ENCODE assay signal across 8 cellular contexts in the genomic region with DNA sequence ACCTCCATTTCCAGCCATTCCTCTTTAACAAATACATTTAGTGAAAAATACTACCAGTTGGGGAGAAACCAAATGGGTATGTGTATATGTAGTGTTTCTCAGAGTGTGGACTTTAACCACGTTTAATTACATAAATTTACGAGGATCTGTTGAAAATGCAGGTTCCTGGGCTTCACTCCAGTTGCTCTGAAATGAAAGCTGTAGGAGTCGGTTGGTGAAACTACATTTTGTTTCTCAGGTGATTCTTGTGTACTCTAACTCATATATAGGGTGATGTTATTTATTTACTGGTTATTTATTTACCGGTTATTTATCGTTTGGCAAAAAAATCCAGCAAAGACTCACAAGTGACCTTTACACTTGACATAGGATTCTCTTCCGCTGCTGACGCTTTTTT. TPM values are rescaled to one million over a fixed set of nuclear protein-coding genes. Genes with fewer than 3 reads are reported as not detected.
DNase-seq lines count a peak whose midpoint lies in the region; ATAC-seq and TF ChIP-seq lines count a peak whose summit lies in the region.

No MANE protein-coding gene starts in this region.

- H3K27ac ChIP-seq in BLaER1 treated with 17β-estradiol and CSF1 and Interleukin-3, amounts not matched to agents 10 nM and 100 nM: peak overlapping the region; percentile 23 to 99 (median 73); a peak in 20 of 22 replicates
- no peak overlapping the region for H3K27ac ChIP-seq in H9 (ENCODE audit: insufficient read length, low read depth, low read length)
- H3K27ac ChIP-seq in upper lobe of left lung: peak overlapping the region; percentile 98 to 100 (median 99)

- POLR2A ChIA-PET in WTC11 (lab: Charles Lee): no interaction called here

- no peaks in the 10 kb centered on the region; the same call in 1 of the 2 replicates for H3K79me2 ChIP-seq in H9 (ENCODE audit: insufficient read depth, low read length)

- H3K9ac ChIP-seq in BLaER1 treated with 17β-estradiol and CSF1 and Interleukin-3, amounts not matched to agents 10 nM and 100 nM: peak overlapping the region in 10 of 11 experiments; percentile 26 to 96 (median 52); a peak in 13 of 22 replicates
- H3K9ac ChIP-seq in H9 (ENCODE audit: extremely low read depth, insufficient read length, low read length): no peak overlapping the region

- H3K56ac ChIP-seq in H9 (ENCODE audit: insufficient read length, low read depth, low read length): no peak overlapping the region

- H2BK12ac ChIP-seq in H9 (ENCODE audit: insufficient read length, low read depth, low read length): no peak overlapping the region

- H3K9me3 Mint-ChIP-seq in H9: no peaks in the 10 kb centered on the region
- H3K9me3 Mint-ChIP-seq in WTC11: peaks cover 7% of the 10 kb centered on the region

- ATAC-seq in WTC11 (no peak), upper lobe of left lung (ENCODE audit: low FRiP score in 2 of 2) (no peak), GM18861 (IDR thresholded peaks at IDR 0.05; ENCODE audit: unreplicated experiment) (no peak)

- H3K4ac ChIP-seq in H9 (ENCODE audit: low read depth, low read length): no peak overlapping the region

- H3K36me3 Mint-ChIP-seq in H9 (ENCODE audit: insufficient read depth in 1 of 3, low read depth in 3 of 3) (peaks cover 2 to 6% (median 5%) of the 10 kb centered on the region in 3 experiments; a peak in 6 of 7 replicates), WTC11 (peaks cover 6% of the 10 kb centered on the region)

- H3K18ac ChIP-seq in H9 (ENCODE audit: insufficient read length, low read depth, low read length): no peak overlapping the region

- H3K4me1 Mint-ChIP-seq in H9 (peaks cover 9 to 17% of the 10 kb centered on the region in 2 experiments), WTC11 (peaks cover 18% of the 10 kb centered on the region)

- H3K36me3 ChIP-seq in BLaER1 treated with 17β-estradiol and CSF1 and Interleukin-3, amounts not matched to agents 10 nM and 100 nM: peaks cover 16 to 31% (median 23%) of the 10 kb centered on the region in 11 experiments; a peak in 20 of 22 replicates
- H3K36me3 ChIP-seq in kidney epithelial cell (ENCODE audit: control insufficient read depth, insufficient read depth, low read length) (no peaks in the 10 kb centered on the region), upper lobe of left lung (peaks cover 0 to 18% (median 8%) of the 10 kb centered on the region in 4 donors)

- H3K9me3 ChIP-seq in BLaER1 treated with 17β-estradiol and CSF1 and Interleukin-3, amounts not matched to agents 10 nM and 100 nM (replicated peaks in 1 of 11): peaks cover 0 to 9% (median 0%) of the 10 kb centered on the region in 11 experiments; a peak in 2 of 22 replicates
- H3K9me3 ChIP-seq in H9 (ENCODE audit: control insufficient read depth, low read depth, low read length) (no peaks in the 10 kb centered on the region), upper lobe of left lung (no peaks in the 10 kb centered on the region)

- peak overlapping the region; percentile 37 to 91 (median 52); a peak in 19 of 20 replicates for H3K4me3 ChIP-seq in BLaER1 treated with 17β-estradiol and CSF1 and Interleukin-3, amounts not matched to agents 10 nM and 100 nM
- H3K4me3 ChIP-seq in kidney epithelial cell (ENCODE audit: low read depth, low read length) (peak overlapping the region; percentile 66), upper lobe of left lung (peak overlapping the region in 3 of 4 donors; percentile 69 to 93 (median 83))

- TF ChIP-seq CTCF in H9 (conservative IDR thresholded peaks at IDR 0.05): no peak
- TF ChIP-seq CTCF in WTC11 (IDR thresholded peaks at IDR 0.05): no peak
- TF ChIP-seq CTCF in kidney epithelial cell (IDR thresholded peaks at IDR 0.05; ENCODE audit: insufficient read depth, low read length, poor library complexity, severe bottlenecking): no peak
- no peak for TF ChIP-seq CTCF in upper lobe of left lung (IDR thresholded peaks at IDR 0.05)

- no peak overlapping the region for H2BK20ac ChIP-seq in H9 (ENCODE audit: low read depth, low read length, poor library complexity, severe bottlenecking)

- no peak for TF ChIP-seq EP300 in upper lobe of left lung (IDR thresholded peaks at IDR 0.05)

- H3K4me3 Mint-ChIP-seq in H9: peak overlapping the region; percentile 92 to 100
- peak overlapping the region; percentile 97 for H3K4me3 Mint-ChIP-seq in WTC11

- no peak overlapping the region for H2BK5ac ChIP-seq in H9 (ENCODE audit: insufficient read length, low read length)

- no peaks in the 10 kb centered on the region for H3K27me3 ChIP-seq in BLaER1 treated with 17β-estradiol and CSF1 and Interleukin-3, amounts not matched to agents 10 nM and 100 nM
- H3K27me3 ChIP-seq in H9 (ENCODE audit: insufficient read depth, low read length) (no peaks in the 10 kb centered on the region), kidney epithelial cell (ENCODE audit: control insufficient read depth, insufficient read depth, low read length) (no peaks in the 10 kb centered on the region), upper lobe of left lung (no peaks in the 10 kb centered on the region)

- no peak overlapping the region for H2BK15ac ChIP-seq in H9 (ENCODE audit: low read depth, low read length)

- H3K27ac Mint-ChIP-seq in H9 (no peak overlapping the region), WTC11 (no peak overlapping the region)

- DNase-seq in H9: no peak
- no peak for DNase-seq in WTC11 (ENCODE audit: low spot score)
- DNase-seq in kidney epithelial cell (ENCODE audit: low read depth): no peak
- no peak for DNase-seq in upper lobe of left lung
- no peak for DNase-seq in RPMI8226
- DNase-seq in HUDEP-2 (lab: John Stamatoyannopoulos, UW; ENCODE audit: unreplicated experiment in 76 of 76): no peak

- H3K4me1 ChIP-seq in BLaER1 treated with 17β-estradiol and CSF1 and Interleukin-3, amounts not matched to agents 10 nM and 100 nM: peaks cover 18 to 40% (median 29%) of the 10 kb centered on the region in 10 experiments
- H3K4me1 ChIP-seq in H9 (ENCODE audit: insufficient read depth, low read length) (no peaks in the 10 kb centered on the region), upper lobe of left lung (peaks cover 33 to 41% (median 40%) of the 10 kb centered on the region in 4 donors)

- H2AK5ac ChIP-seq in H9 (ENCODE audit: insufficient read length, low read length): no peak overlapping the region

- no peak overlapping the region for H3K23ac ChIP-seq in H9 (ENCODE audit: insufficient read length, low read depth, low read length)

- no peak overlapping the region for H4K8ac ChIP-seq in H9 (replicated peaks; ENCODE audit: insufficient read length, low read depth, low read length)

- CTCF ChIA-PET in WTC11 (lab: Charles Lee): no interaction called here

- no peaks in the 10 kb centered on the region for H3K79me1 ChIP-seq in H9 (ENCODE audit: insufficient read depth, low read depth, low read length, poor library complexity, severe bottlenecking)

- H3K4me2 ChIP-seq in BLaER1 treated with 17β-estradiol and CSF1 and Interleukin-3, amounts not matched to agents 10 nM and 100 nM: peak overlapping the region; percentile 49 to 84 (median 74)
- H3K4me2 ChIP-seq in H9 (ENCODE audit: insufficient read depth, insufficient read length, low read length): no peak overlapping the region

- peaks cover 7% of the 10 kb centered on the region for H3K23me2 ChIP-seq in H9 (ENCODE audit: insufficient read length, low read depth, low read length, poor library complexity, severe bottlenecking)

- H4K5ac ChIP-seq in H9 (ENCODE audit: insufficient read length, low read depth, low read length): no peak overlapping the region

- peaks cover 0 to 41% (median 0%) of the 10 kb centered on the region in 11 experiments; a peak in 3 of 22 replicates for H4K20me1 ChIP-seq in BLaER1 treated with 17β-estradiol and CSF1 and Interleukin-3, amounts not matched to agents 10 nM and 100 nM
- no peaks in the 10 kb centered on the region for H4K20me1 ChIP-seq in H9 (ENCODE audit: control insufficient read depth, insufficient read depth, insufficient read length)

- no peak overlapping the region for H4K91ac ChIP-seq in H9 (ENCODE audit: insufficient read length, low read depth, low read length)

- no peak for TF ChIP-seq POLR2A in upper lobe of left lung (IDR thresholded peaks at IDR 0.05)

- H3T11ph ChIP-seq in H9 (ENCODE audit: low read length): no peak overlapping the region

- no CpG with 5 or more reads among the region's 7 CpGs for WGBS in H9 (ENCODE audit: extremely low coverage, insufficient read length, low lambda C conversion rate)
- WGBS in upper lobe of left lung, 2 donors: 2 to 7% methylated on average over 7 of the region's 7 CpGs

- no peak overlapping the region for H2BK120ac ChIP-seq in H9 (ENCODE audit: low read depth, low read length, poor library complexity, severe bottlenecking)

- no peaks in the 10 kb centered on the region; the same call in 1 of the 2 replicates for H3K27me3 Mint-ChIP-seq in H9 (ENCODE audit: low read depth)
- H3K27me3 Mint-ChIP-seq in WTC11 (ENCODE audit: low read depth): no peaks in the 10 kb centered on the region

- H3K14ac ChIP-seq in H9 (ENCODE audit: insufficient read depth, low read length): no peak overlapping the region

- H2AFZ ChIP-seq in H9 (ENCODE audit: low read length): peak overlapping the region; percentile 33

TF ChIP-seq in WTC11, 78 proteins besides CTCF, POLR2A, EP300 and RAD21:
- TF ChIP-seq TCF7 (CRISPR knock-in tag; IDR thresholded peaks at IDR 0.05; ENCODE audit: low read depth) (no peak), SMAD4 (CRISPR knock-in tag; IDR thresholded peaks at IDR 0.05) (no peak), PRRX2 (CRISPR knock-in tag; IDR thresholded peaks at IDR 0.05) (no peak)
- TF ChIP-seq, protein P1, sequence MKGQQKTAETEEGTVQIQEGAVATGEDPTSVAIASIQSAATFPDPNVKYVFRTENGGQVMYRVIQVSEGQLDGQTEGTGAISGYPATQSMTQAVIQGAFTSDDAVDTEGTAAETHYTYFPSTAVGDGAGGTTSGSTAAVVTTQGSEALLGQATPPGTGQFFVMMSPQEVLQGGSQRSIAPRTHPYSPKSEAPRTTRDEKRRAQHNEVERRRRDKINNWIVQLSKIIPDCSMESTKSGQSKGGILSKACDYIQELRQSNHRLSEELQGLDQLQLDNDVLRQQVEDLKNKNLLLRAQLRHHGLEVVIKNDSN (CRISPR knock-in tag; IDR thresholded peaks at IDR 0.05): no peak

RNA-seq across cellular contexts. Expression of a gene that starts 0.4 kb away (rescaled TPM):
- total RNA-seq in H9 (2021): 17.3 and 23.9 TPM in 2 replicates
- total RNA-seq in WTC11 (2021): 16.7 to 24.5 TPM (median 22.3 TPM) in 3 replicates
- total RNA-seq in kidney epithelial cell: 33.6 and 43.1 TPM in 2 replicates
- 100 to 1,000 TPM in 2 of 6 donors, 10 to 100 TPM in 4; 41.9 to 214 (median 75.0) TPM for total RNA-seq in upper lobe of left lung
